In the genomic region with DNA sequence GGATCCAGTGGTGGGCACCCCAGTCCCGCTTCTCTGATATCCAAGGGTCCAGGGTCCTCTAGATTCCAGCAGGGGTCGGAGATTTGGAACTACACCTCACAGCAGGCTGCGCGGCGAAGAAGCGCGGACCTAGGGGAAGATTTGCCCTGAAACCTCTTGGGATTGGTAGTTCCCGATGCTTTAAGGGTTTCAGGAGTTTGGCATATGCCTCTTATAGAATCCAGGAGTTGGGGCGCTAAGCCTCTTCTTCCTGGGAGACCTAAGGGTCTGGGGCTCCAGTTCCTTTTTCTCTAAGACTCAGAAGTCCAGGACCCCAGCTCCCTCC, we compare ENCODE assay signal across 1 cellular context.
TF ChIP-seq lines count a peak whose summit lies in the region.

No MANE protein-coding gene starts in this region.

TF ChIP-seq in H1, 55 proteins besides CTCF, POLR2A, EP300 and RAD21:
- TF ChIP-seq SIX5 (IDR thresholded peaks at IDR 0.05; ENCODE audit: low read depth, low read length) = peak; percentile 73
- no peak for TF ChIP-seq BRCA1 (IDR thresholded peaks at IDR 0.05; ENCODE audit: low read depth, low read length)
